8 cellular contexts compared by ENCODE assay signal in genomic region chr2:108651464-108651863, GRCh38.
DNase-seq lines count a peak whose midpoint lies in the region; ATAC-seq and TF ChIP-seq lines count a peak whose summit lies in the region.
"Not testable (repeated sequence)": the region's sequence is repeated elsewhere in the genome, so short reads cannot be mapped to it uniquely, and the experiment has no call there.

No MANE protein-coding gene starts in this region.

- not testable (repeated sequence) for TF ChIP-seq CTCF in CD8-positive, alpha-beta T cell (IDR thresholded peaks at IDR 0.05); Loucy (conservative IDR thresholded peaks at IDR 0.05; ENCODE audit: low read length); activated CD8-positive, alpha-beta T cell treated with anti-CD3 and anti-CD28 coated beads for 36 hours (IDR thresholded peaks at IDR 0.05); neutrophil (IDR thresholded peaks at IDR 0.05)

- POLR2A ChIA-PET in CD8-positive, alpha-beta T cell (lab: Charles Lee); activated CD8-positive, alpha-beta T cell treated with anti-CD3 and anti-CD28 coated beads for 36 hours (lab: Charles Lee): not testable (repeated sequence)

- not testable (repeated sequence) for H3K79me2 ChIP-seq in ACC112 (ENCODE audit: control insufficient read depth, insufficient read depth, low read length, unreplicated experiment)
- peaks cover 44% of the 10 kb centered on the region for H3K79me2 ChIP-seq in Loucy (ENCODE audit: insufficient read depth, low read length)

- peak; percentile 23 for ATAC-seq in CD8-positive, alpha-beta T cell
- not testable (repeated sequence) for ATAC-seq in activated CD8-positive, alpha-beta T cell treated with anti-CD3 and anti-CD28 coated beads for 36 hours
- peak; percentile 61 for ATAC-seq in central memory CD8-positive, alpha-beta T cell (replicated peaks; ENCODE audit: extremely low read depth, poor library complexity, severe bottlenecking)

- H3K4me2 ChIP-seq in Loucy (ENCODE audit: low read depth, low read length, poor library complexity, severe bottlenecking): peak overlapping the region; percentile 67

- H3K27me3 Mint-ChIP-seq in CD8-positive, alpha-beta T cell (ENCODE audit: low read depth); T-helper 2 cell treated with Interferon-gamma antibody and Interleukin-4, amounts not matched to agents 5 μg/mL and 100 μg/mL, for 36 hours (ENCODE audit: low read depth); activated CD8-positive, alpha-beta T cell treated with anti-CD3 and anti-CD28 coated beads for 36 hours; activated T-helper 2 cell treated with anti-CD3 and anti-CD28 coated beads, Interferon-gamma antibody, Interleukin-2, Interleukin-4, amounts not matched to agents 10 μg/mL and 5 μg/mL and 100 μg/mL, durations not matched to agents 14 hours and 24 hours and 36 hours (ENCODE audit: low read depth); central memory CD8-positive, alpha-beta T cell: not testable (repeated sequence)

- not testable (repeated sequence) for H3K36me3 ChIP-seq in ACC112 (ENCODE audit: insufficient read depth, low read length); CD8-positive, alpha-beta T cell (ENCODE audit: insufficient read depth, low read length); Loucy (ENCODE audit: insufficient read depth, low read length); neutrophil

- H4K20me1 ChIP-seq in Loucy (ENCODE audit: insufficient read depth, low read length, poor library complexity, severe bottlenecking): not testable (repeated sequence)

- H3K9me3 ChIP-seq in CD8-positive, alpha-beta T cell (ENCODE audit: low read length); Loucy (ENCODE audit: insufficient read depth, low read depth, low read length); neutrophil: not testable (repeated sequence)

- intact Hi-C loops in CD8-positive, alpha-beta T cell (cut with DNase I, micrococcal nuclease); activated CD8-positive, alpha-beta T cell treated with anti-CD3 and anti-CD28 coated beads for 36 hours (cut with micrococcal nuclease); activated T-helper 2 cell treated with anti-CD3 and anti-CD28 coated beads, Interferon-gamma antibody, Interleukin-2, Interleukin-4, amounts not matched to agents 10 μg/mL and 5 μg/mL and 100 μg/mL, durations not matched to agents 14 hours and 24 hours and 36 hours (cut with micrococcal nuclease): not testable (repeated sequence)

- H2AFZ ChIP-seq in ACC112 (ENCODE audit: low read length, unreplicated experiment); Loucy (ENCODE audit: low read length): not testable (repeated sequence)

- not testable (repeated sequence) for DNase-seq in CD8-positive, alpha-beta T cell; T-helper 2 cell treated with Interferon-gamma antibody and Interleukin-4, amounts not matched to agents 5 μg/mL and 100 μg/mL, for 36 hours (ENCODE audit: low spot score); activated CD8-positive, alpha-beta T cell treated with anti-CD3 and anti-CD28 coated beads for 36 hours; activated T-helper 2 cell treated with anti-CD3 and anti-CD28 coated beads, Interferon-gamma antibody, Interleukin-2, Interleukin-4, amounts not matched to agents 10 μg/mL and 5 μg/mL and 100 μg/mL, durations not matched to agents 14 hours and 24 hours and 36 hours (ENCODE audit: low spot score); central memory CD8-positive, alpha-beta T cell (ENCODE audit: low spot score in 2 of 2)

- not testable (repeated sequence) for H3K4me1 ChIP-seq in ACC112 (ENCODE audit: control insufficient read depth, insufficient read depth, low read length, unreplicated experiment)
- H3K4me1 ChIP-seq in CD8-positive, alpha-beta T cell (ENCODE audit: insufficient read depth, low read length): peaks cover 15% of the 10 kb centered on the region
- H3K4me1 ChIP-seq in Loucy (ENCODE audit: insufficient read depth, low read length, poor library complexity, severe bottlenecking) (peaks cover 39% of the 10 kb centered on the region), neutrophil (ENCODE audit: control insufficient read depth in 1 of 2, insufficient read depth in 1 of 2, low read depth in 1 of 2, low read length in 1 of 2) (peaks cover 32 to 39% of the 10 kb centered on the region in 2 experiments)

- peak overlapping the region; percentile 2 for H3K9ac ChIP-seq in Loucy (ENCODE audit: low read depth, low read length, poor library complexity, severe bottlenecking)

- H3K4me3 ChIP-seq in ACC112 (ENCODE audit: low read depth, low read length); CD8-positive, alpha-beta T cell (ENCODE audit: low read depth, low read length); neutrophil (ENCODE audit: low read depth in 1 of 2, low read length in 1 of 2): not testable (repeated sequence)
- H3K4me3 ChIP-seq in Loucy (ENCODE audit: low read length, poor library complexity, severe bottlenecking): peak overlapping the region; percentile 57

- peaks cover 34% of the 10 kb centered on the region for H3K4me1 Mint-ChIP-seq in CD8-positive, alpha-beta T cell (ENCODE audit: low read depth)
- H3K4me1 Mint-ChIP-seq in T-helper 2 cell treated with Interferon-gamma antibody and Interleukin-4, amounts not matched to agents 5 μg/mL and 100 μg/mL, for 36 hours (ENCODE audit: low read depth): peaks cover 51% of the 10 kb centered on the region
- H3K4me1 Mint-ChIP-seq in activated CD8-positive, alpha-beta T cell treated with anti-CD3 and anti-CD28 coated beads for 36 hours (ENCODE audit: low read depth): peaks cover 32% of the 10 kb centered on the region
- H3K4me1 Mint-ChIP-seq in activated T-helper 2 cell treated with anti-CD3 and anti-CD28 coated beads, Interferon-gamma antibody, Interleukin-2, Interleukin-4, amounts not matched to agents 10 μg/mL and 5 μg/mL and 100 μg/mL, durations not matched to agents 14 hours and 24 hours and 36 hours (ENCODE audit: low read depth): peaks cover 45% of the 10 kb centered on the region
- H3K4me1 Mint-ChIP-seq in central memory CD8-positive, alpha-beta T cell: peaks cover 49% of the 10 kb centered on the region

- H3F3A ChIP-seq in Loucy (ENCODE audit: low read depth): not testable (repeated sequence)

- not testable (repeated sequence) for H3K4me3 Mint-ChIP-seq in CD8-positive, alpha-beta T cell; activated CD8-positive, alpha-beta T cell treated with anti-CD3 and anti-CD28 coated beads for 36 hours; activated T-helper 2 cell treated with anti-CD3 and anti-CD28 coated beads, Interferon-gamma antibody, Interleukin-2, Interleukin-4, amounts not matched to agents 10 μg/mL and 5 μg/mL and 100 μg/mL, durations not matched to agents 14 hours and 24 hours and 36 hours (ENCODE audit: low read depth); central memory CD8-positive, alpha-beta T cell
- H3K4me3 Mint-ChIP-seq in T-helper 2 cell treated with Interferon-gamma antibody and Interleukin-4, amounts not matched to agents 5 μg/mL and 100 μg/mL, for 36 hours: peak overlapping the region; percentile 73

- not testable (repeated sequence) for H3K36me3 Mint-ChIP-seq in CD8-positive, alpha-beta T cell; activated CD8-positive, alpha-beta T cell treated with anti-CD3 and anti-CD28 coated beads for 36 hours (ENCODE audit: low read depth); central memory CD8-positive, alpha-beta T cell (ENCODE audit: insufficient read depth)
- peaks cover 30% of the 10 kb centered on the region for H3K36me3 Mint-ChIP-seq in T-helper 2 cell treated with Interferon-gamma antibody and Interleukin-4, amounts not matched to agents 5 μg/mL and 100 μg/mL, for 36 hours (ENCODE audit: low read depth)
- H3K36me3 Mint-ChIP-seq in activated T-helper 2 cell treated with anti-CD3 and anti-CD28 coated beads, Interferon-gamma antibody, Interleukin-2, Interleukin-4, amounts not matched to agents 10 μg/mL and 5 μg/mL and 100 μg/mL, durations not matched to agents 14 hours and 24 hours and 36 hours (ENCODE audit: low read depth): peaks cover 18% of the 10 kb centered on the region

- not testable (repeated sequence) for H3K9me2 ChIP-seq in Loucy (replicated peaks; ENCODE audit: low read depth, low read length)

- H3K27me3 ChIP-seq in ACC112 (ENCODE audit: insufficient read depth, low read length); CD8-positive, alpha-beta T cell (ENCODE audit: insufficient read depth, low read length); Loucy (ENCODE audit: insufficient read depth, low read length, poor library complexity, severe bottlenecking); neutrophil: not testable (repeated sequence)

- CTCF ChIA-PET in CD8-positive, alpha-beta T cell (lab: Charles Lee); activated CD8-positive, alpha-beta T cell treated with anti-CD3 and anti-CD28 coated beads for 36 hours (lab: Charles Lee): not testable (repeated sequence)

- not testable (repeated sequence) for H3K27ac Mint-ChIP-seq in CD8-positive, alpha-beta T cell; central memory CD8-positive, alpha-beta T cell (ENCODE audit: low read depth)
- H3K27ac Mint-ChIP-seq in T-helper 2 cell treated with Interferon-gamma antibody and Interleukin-4, amounts not matched to agents 5 μg/mL and 100 μg/mL, for 36 hours: peak overlapping the region; percentile 58
- peak overlapping the region; percentile 70 for H3K27ac Mint-ChIP-seq in activated CD8-positive, alpha-beta T cell treated with anti-CD3 and anti-CD28 coated beads for 36 hours
- H3K27ac Mint-ChIP-seq in activated T-helper 2 cell treated with anti-CD3 and anti-CD28 coated beads, Interferon-gamma antibody, Interleukin-2, Interleukin-4, amounts not matched to agents 10 μg/mL and 5 μg/mL and 100 μg/mL, durations not matched to agents 14 hours and 24 hours and 36 hours: peak overlapping the region; percentile 77

- not testable (repeated sequence) for H3K9me3 Mint-ChIP-seq in CD8-positive, alpha-beta T cell; activated CD8-positive, alpha-beta T cell treated with anti-CD3 and anti-CD28 coated beads for 36 hours; central memory CD8-positive, alpha-beta T cell
- H3K9me3 Mint-ChIP-seq in T-helper 2 cell treated with Interferon-gamma antibody and Interleukin-4, amounts not matched to agents 5 μg/mL and 100 μg/mL, for 36 hours: peaks cover 21% of the 10 kb centered on the region
- H3K9me3 Mint-ChIP-seq in activated T-helper 2 cell treated with anti-CD3 and anti-CD28 coated beads, Interferon-gamma antibody, Interleukin-2, Interleukin-4, amounts not matched to agents 10 μg/mL and 5 μg/mL and 100 μg/mL, durations not matched to agents 14 hours and 24 hours and 36 hours: peaks cover 15% of the 10 kb centered on the region

- H3K27ac ChIP-seq in ACC112 (ENCODE audit: low read depth, low read length) (peak overlapping the region; percentile 41), neutrophil (peak overlapping the region; percentile 89)
- not testable (repeated sequence) for H3K27ac ChIP-seq in CD8-positive, alpha-beta T cell (ENCODE audit: low read depth, low read length)
